In genomic region chr18:3012306-3012919, GRCh38 we compare ENCODE assay signal across 8 cellular contexts. TPM values are rescaled to one million over a fixed set of nuclear protein-coding genes. Genes with fewer than 3 reads are reported as not detected.
DNase-seq lines count a peak whose midpoint lies in the region; ATAC-seq, FAIRE-seq and TF ChIP-seq lines count a peak whose summit lies in the region.

No MANE protein-coding gene starts in this region.

- H3K36me3 Mint-ChIP-seq in Caco-2 (ENCODE audit: insufficient read depth, unreplicated experiment): peaks cover 26% of the 10 kb centered on the region
- H3K36me3 Mint-ChIP-seq in activated CD8-positive, alpha-beta T cell treated with anti-CD3 and anti-CD28 coated beads for 36 hours (ENCODE audit: low read depth): peaks cover 41% of the 10 kb centered on the region
- H3K36me3 Mint-ChIP-seq in stimulated activated naive CD8-positive, alpha-beta T cell treated with anti-CD3 and anti-CD28 coated beads, Interleukin-15, Interleukin-2, amounts not matched to agents 100 ng/mL and 50 ng/mL, for 24 hours (ENCODE audit: low read depth): peaks cover 41% of the 10 kb centered on the region

- H3K9ac ChIP-seq in MM.1S (ENCODE audit: low read length): peak overlapping the region; percentile 59; the same call in 1 of the 2 replicates
- H3K9ac ChIP-seq in endothelial cell of umbilical vein (replicated peaks; ENCODE audit: extremely low read depth, insufficient read depth, low read length): peak overlapping the region; percentile 89
- peak overlapping the region; percentile 92 for H3K9ac ChIP-seq in mucosa of stomach (ENCODE audit: low read length)

- CTCF ChIA-PET in Caco-2 (lab: Charles Lee): interaction anchor here (0.9 kb wide), 1 partner anchor 117 kb away, joined by 3 read pairs; no protein-coding TSS in a partner anchor
- CTCF ChIA-PET in activated CD8-positive, alpha-beta T cell treated with anti-CD3 and anti-CD28 coated beads for 36 hours (lab: Charles Lee): interaction anchor here (0.7 kb wide), 1 partner anchor 49 kb away, joined by 3 read pairs; no protein-coding TSS in a partner anchor
- CTCF ChIA-PET in endothelial cell of umbilical vein (lab: Charles Lee): interaction anchor here (1.8 to 3.3 kb wide), 2 partner anchors 50 to 65 kb away, joined by 4 to 51 read pairs; no protein-coding TSS in a partner anchor

- intact Hi-C loops in Caco-2 (cut with micrococcal nuclease; ENCODE audit: unreplicated experiment): loop anchor here (2.0 to 5.0 kb wide), 2 partner anchors 14 to 115 kb away; no protein-coding TSS in a partner anchor
- intact Hi-C loops in activated CD8-positive, alpha-beta T cell treated with anti-CD3 and anti-CD28 coated beads for 36 hours (cut with micrococcal nuclease): loop anchor here (5.0 kb wide), 1 partner anchor 50 kb away; no protein-coding TSS in a partner anchor
- intact Hi-C loops in endothelial cell of umbilical vein (cut with micrococcal nuclease): loop anchor here (2.0 to 5.0 kb wide), 3 partner anchors 140 to 355 kb away; partner anchors contain the start of genes MYL12B and SMCHD1

- peaks cover 18% of the 10 kb centered on the region for H3K4me1 ChIP-seq in Caco-2
- 0 out of 2 replicates have a peak, but pooled peaks cover 5% of the 10 kb centered on the region for H3K4me1 ChIP-seq in MM.1S (ENCODE audit: low read length)
- H3K4me1 ChIP-seq in endothelial cell of umbilical vein (ENCODE audit: control insufficient read depth, extremely low read depth, insufficient read depth, low read length): peaks cover 74% of the 10 kb centered on the region
- H3K4me1 ChIP-seq in mucosa of stomach (ENCODE audit: control insufficient read depth, insufficient read depth, low read length): peaks cover 36% of the 10 kb centered on the region

- H3K27ac ChIP-seq in MM.1S (ENCODE audit: low read length): no peak overlapping the region; the same call in 1 of the 2 replicates
- H3K27ac ChIP-seq in endothelial cell of umbilical vein (ENCODE audit: insufficient read depth, low read depth, low read length): peak overlapping the region; percentile 90

- H3K4me3 ChIP-seq in Caco-2 (ENCODE audit: low read depth, low read length) (peak overlapping the region; percentile 83), MM.1S (ENCODE audit: low read length) (peak overlapping the region; percentile 77), endothelial cell of umbilical vein (replicated peaks in 1 of 3; ENCODE audit: insufficient read depth in 1 of 3, low read depth in 1 of 3, low read length in 3 of 3) (peak overlapping the region; percentile 74 to 96 (median 94)), mucosa of stomach (ENCODE audit: low read length) (peak overlapping the region; percentile 88)

- TF ChIP-seq POLR2A in endothelial cell of umbilical vein (IDR thresholded peaks at IDR 0.05; ENCODE audit: low read depth, low read length): no peak

- H3K9me3 Mint-ChIP-seq in Caco-2 (ENCODE audit: unreplicated experiment): no peaks in the 10 kb centered on the region
- no peaks in the 10 kb centered on the region for H3K9me3 Mint-ChIP-seq in activated CD8-positive, alpha-beta T cell treated with anti-CD3 and anti-CD28 coated beads for 36 hours
- H3K9me3 Mint-ChIP-seq in stimulated activated naive CD8-positive, alpha-beta T cell treated with anti-CD3 and anti-CD28 coated beads, Interleukin-15, Interleukin-2, amounts not matched to agents 100 ng/mL and 50 ng/mL, for 24 hours: no peaks in the 10 kb centered on the region

- BruUV-seq in Caco-2 (replicated peaks; lab: Mats Ljungman, UMichigan): no TSS peak
- no TSS peak for BruUV-seq in endothelial cell of umbilical vein (replicated peaks; lab: Mats Ljungman, UMichigan)

- peaks cover 15% of the 10 kb centered on the region for H3K4me1 Mint-ChIP-seq in Caco-2 (ENCODE audit: low read depth, unreplicated experiment)
- H3K4me1 Mint-ChIP-seq in activated CD8-positive, alpha-beta T cell treated with anti-CD3 and anti-CD28 coated beads for 36 hours (ENCODE audit: low read depth): peaks cover 67% of the 10 kb centered on the region
- H3K4me1 Mint-ChIP-seq in stimulated activated naive CD8-positive, alpha-beta T cell treated with anti-CD3 and anti-CD28 coated beads, Interleukin-15, Interleukin-2, amounts not matched to agents 100 ng/mL and 50 ng/mL, for 24 hours (ENCODE audit: low read depth): peaks cover 67% of the 10 kb centered on the region

- H3K36me3 ChIP-seq in Caco-2 (ENCODE audit: control insufficient read depth, insufficient read depth, low read length) (no peaks in the 10 kb centered on the region), MM.1S (replicated peaks; ENCODE audit: insufficient read depth, low read length) (no peaks in the 10 kb centered on the region), endothelial cell of umbilical vein (ENCODE audit: control insufficient read depth in 2 of 2, extremely low read depth in 1 of 2, insufficient read depth in 2 of 2, low read length in 2 of 2) (peaks cover 0 to 3% of the 10 kb centered on the region in 2 experiments), mucosa of stomach (ENCODE audit: control insufficient read depth, insufficient read depth, low read length) (peaks cover 4% of the 10 kb centered on the region)

- TF ChIP-seq CTCF in Caco-2 (IDR thresholded peaks at IDR 0.05; ENCODE audit: insufficient read depth in 1 of 2, low read depth in 1 of 2, low read length in 1 of 2, severe bottlenecking in 1 of 2, unreplicated experiment in 1 of 2) (no peak), MM.1S (IDR thresholded peaks at IDR 0.05; ENCODE audit: low read length) (no peak), endothelial cell of umbilical vein (IDR thresholded peaks at IDR 0.05; ENCODE audit: extremely low read depth in 1 of 2, insufficient read depth in 1 of 2, low read depth in 1 of 2, low read length in 2 of 2) (no peak)
- no peak for TF ChIP-seq CTCF in activated CD8-positive, alpha-beta T cell treated with anti-CD3 and anti-CD28 coated beads for 36 hours (IDR thresholded peaks at IDR 0.05)

- H3K27me3 ChIP-seq in Caco-2 (replicated peaks; ENCODE audit: control insufficient read depth, insufficient read depth, low read length): no peaks in the 10 kb centered on the region
- H3K27me3 ChIP-seq in MM.1S (replicated peaks; ENCODE audit: insufficient read depth, low read length): no peaks in the 10 kb centered on the region
- H3K27me3 ChIP-seq in endothelial cell of umbilical vein (ENCODE audit: control insufficient read depth in 2 of 2, insufficient read depth in 2 of 2, low read length in 2 of 2): no peaks in the 10 kb centered on the region
- H3K27me3 ChIP-seq in mucosa of stomach (ENCODE audit: control insufficient read depth, insufficient read depth, low read length): no peaks in the 10 kb centered on the region

- DNase-seq in Caco-2 (no peak), MM.1S (no peak), endothelial cell of umbilical vein (ENCODE audit: low read depth, low spot score) (peak; percentile 54), NOMO-1 treated with DMSO at 0.1 percent for 48 hours (lab: John Stamatoyannopoulos, UW; ENCODE audit: unreplicated experiment) (no peak)
- DNase-seq in activated CD8-positive, alpha-beta T cell treated with anti-CD3 and anti-CD28 coated beads for 36 hours: peak; percentile 57

- H3K9me2 ChIP-seq in MM.1S (replicated peaks; ENCODE audit: insufficient read depth, low read length): no peaks in the 10 kb centered on the region

- H3F3A ChIP-seq in MM.1S (ENCODE audit: insufficient read depth, low read length): no peaks in the 10 kb centered on the region

- H3K79me2 ChIP-seq in MM.1S (ENCODE audit: low read length) (peaks cover 16% of the 10 kb centered on the region), endothelial cell of umbilical vein (ENCODE audit: control insufficient read depth, insufficient read depth, low read length) (peaks cover 44% of the 10 kb centered on the region)

- no peaks in the 10 kb centered on the region for H3K9me3 ChIP-seq in Caco-2
- H3K9me3 ChIP-seq in MM.1S (replicated peaks; ENCODE audit: insufficient read depth, low read length): no peaks in the 10 kb centered on the region
- H3K9me3 ChIP-seq in endothelial cell of umbilical vein (replicated peaks; ENCODE audit: control insufficient read depth, insufficient read depth, low read length): no peaks in the 10 kb centered on the region
- H3K9me3 ChIP-seq in mucosa of stomach (ENCODE audit: control insufficient read depth, low read length): no peaks in the 10 kb centered on the region

- dilution Hi-C loops in endothelial cell of umbilical vein (cut with MboI; ENCODE audit: extremely low pct_ligation_motif_present, low sequenced_read_pairs): no loop called here

- peak; percentile 35 for ATAC-seq in GM21717 (IDR thresholded peaks at IDR 0.05; ENCODE audit: unreplicated experiment)
- ATAC-seq in activated CD8-positive, alpha-beta T cell treated with anti-CD3 and anti-CD28 coated beads for 36 hours: no peak

- H3K27ac Mint-ChIP-seq in Caco-2 (ENCODE audit: unreplicated experiment): peak overlapping the region; percentile 79
- H3K27ac Mint-ChIP-seq in activated CD8-positive, alpha-beta T cell treated with anti-CD3 and anti-CD28 coated beads for 36 hours: peak overlapping the region; percentile 97
- H3K27ac Mint-ChIP-seq in stimulated activated naive CD8-positive, alpha-beta T cell treated with anti-CD3 and anti-CD28 coated beads, Interleukin-15, Interleukin-2, amounts not matched to agents 100 ng/mL and 50 ng/mL, for 24 hours: peak overlapping the region; percentile 91

- POLR2A ChIA-PET in Caco-2 (lab: Charles Lee) (interaction anchor here (0.6 kb wide), 1 partner anchor 45 kb away, joined by 3 read pairs; no protein-coding TSS in a partner anchor), endothelial cell of umbilical vein (lab: Charles Lee) (no interaction called here)
- POLR2A ChIA-PET in activated CD8-positive, alpha-beta T cell treated with anti-CD3 and anti-CD28 coated beads for 36 hours (lab: Charles Lee): interaction anchor here (1.0 kb wide), 1 partner anchor 11 kb away, joined by 3 read pairs; no protein-coding TSS in a partner anchor

- H2AFZ ChIP-seq in MM.1S (ENCODE audit: low read length) (peak overlapping the region; percentile 79), endothelial cell of umbilical vein (ENCODE audit: low read depth, low read length) (peak overlapping the region; percentile 44)

- H3K4me2 ChIP-seq in MM.1S (ENCODE audit: low read depth, low read length) (peak overlapping the region; percentile 58), endothelial cell of umbilical vein (ENCODE audit: insufficient read depth, low read length) (peak overlapping the region; percentile 98)

- peak overlapping the region; percentile 87 for H3K4me3 Mint-ChIP-seq in Caco-2 (ENCODE audit: unreplicated experiment)
- H3K4me3 Mint-ChIP-seq in activated CD8-positive, alpha-beta T cell treated with anti-CD3 and anti-CD28 coated beads for 36 hours: peak overlapping the region; percentile 99
- peak overlapping the region; percentile 98 for H3K4me3 Mint-ChIP-seq in stimulated activated naive CD8-positive, alpha-beta T cell treated with anti-CD3 and anti-CD28 coated beads, Interleukin-15, Interleukin-2, amounts not matched to agents 100 ng/mL and 50 ng/mL, for 24 hours

- no peaks in the 10 kb centered on the region for H3K27me3 Mint-ChIP-seq in Caco-2 (ENCODE audit: insufficient read depth, unreplicated experiment)
- no peaks in the 10 kb centered on the region for H3K27me3 Mint-ChIP-seq in activated CD8-positive, alpha-beta T cell treated with anti-CD3 and anti-CD28 coated beads for 36 hours
- no peaks in the 10 kb centered on the region for H3K27me3 Mint-ChIP-seq in stimulated activated naive CD8-positive, alpha-beta T cell treated with anti-CD3 and anti-CD28 coated beads, Interleukin-15, Interleukin-2, amounts not matched to agents 100 ng/mL and 50 ng/mL, for 24 hours

- H4K20me1 ChIP-seq in MM.1S (ENCODE audit: insufficient read depth, low read length) (no peaks in the 10 kb centered on the region), endothelial cell of umbilical vein (replicated peaks; ENCODE audit: control insufficient read depth, extremely low read depth, insufficient read depth, low read length) (no peaks in the 10 kb centered on the region)

- no peaks in the 10 kb centered on the region for H3K9me1 ChIP-seq in endothelial cell of umbilical vein (replicated peaks; ENCODE audit: control insufficient read depth, extremely low read depth, insufficient read depth, low read length)

- no peak for FAIRE-seq in endothelial cell of umbilical vein (lab: Jason Lieb, UNC)

RNA-seq across cellular contexts. Expression of gene LPIN2, which starts 0.5 kb away (rescaled TPM):
- total RNA-seq in Caco-2 (2022) (25.3 and 26.2 TPM in 2 replicates), endothelial cell of umbilical vein (21.8 and 24.4 TPM in 2 replicates)
- 10 to 100 TPM; 95.5 to 95.7 TPM for total RNA-seq in activated CD8-positive, alpha-beta T cell treated with anti-CD3 and anti-CD28 coated beads for 36 hours
- 11.1 and 14.7 TPM in 2 replicates for polyA plus RNA-seq in endothelial cell of umbilical vein
- polyA plus RNA-seq in endothelial cell of umbilical vein (2011; cell fraction: cytosol; rRNA removed): 12.0 and 13.7 TPM in 2 replicates
- polyA plus RNA-seq in endothelial cell of umbilical vein (2011; cell fraction: nucleus; rRNA removed): 45.1 and 51.0 TPM in 2 replicates
- 23.9 and 25.0 TPM in 2 replicates for polyA plus RNA-seq in endothelial cell of umbilical vein (2012)
- polyA minus RNA-seq in endothelial cell of umbilical vein: 23.8 and 28.8 TPM in 2 replicates
- polyA minus RNA-seq in endothelial cell of umbilical vein (2011; cell fraction: cytosol; rRNA and poly(A)+ RNA removed): 22.9 TPM
- polyA minus RNA-seq in endothelial cell of umbilical vein (2011; cell fraction: nucleus; rRNA and poly(A)+ RNA removed): 29.2 and 30.8 TPM in 2 replicates

Comparison
In these comparisons a context has a peak if more than half of its experiments do, and no peak if none do; other contexts are left out.
1. DNase-seq: peak in activated CD8-positive, alpha-beta T cell treated with anti-CD3 and anti-CD28 coated beads for 36 hours (single experiment) and endothelial cell of umbilical vein (single experiment); none in Caco-2 (0 of 2), MM.1S (single experiment) and NOMO-1 treated with DMSO at 0.1 percent for 48 hours (single experiment).
2. Peak in every context shown above with its lines, with median percentiles within 50 percentile points of each other: H3K4me3 ChIP-seq, H3K27ac Mint-ChIP-seq, H3K4me3 Mint-ChIP-seq and H3K9ac ChIP-seq.